Comparison of ENCODE assay signal across 13 cellular contexts in genomic region chr17:40067710-40068109, GRCh38. TPM values are rescaled to one million over a fixed set of nuclear protein-coding genes. Genes with fewer than 3 reads are reported as not detected.
DNase-seq lines count a peak whose midpoint lies in the region; ATAC-seq, FAIRE-seq and TF ChIP-seq lines count a peak whose summit lies in the region.
"Had no signal": no experiment of that assay in that cellular context is flagged by ENCODE, and none has a peak within 500 bp of the region (broad histone marks: within the 10 kb centered on the region; RNA-seq: fewer than 3 reads in every experiment).

No MANE protein-coding gene starts in this region.

- no peak overlapping the region for H3K56ac ChIP-seq in H1 (replicated peaks; ENCODE audit: insufficient read length, low read depth, low read length)

- H3K14ac ChIP-seq in H1 (ENCODE audit: insufficient read length), result no peak overlapping the region

- no peak overlapping the region for H2BK20ac ChIP-seq in H1 (ENCODE audit: low read length)

- no peaks in the 10 kb centered on the region for H3K9me2 ChIP-seq in Karpas-422 (replicated peaks; ENCODE audit: insufficient read depth, low read length)

- H3K9me3 ChIP-seq in Peyer's patch (no peaks in the 10 kb centered on the region), H1 (ENCODE audit: insufficient read depth in 2 of 2, low read depth in 1 of 2, low read length in 1 of 2) (no peaks in the 10 kb centered on the region), prostate gland (no peaks in the 10 kb centered on the region), Karpas-422 (ENCODE audit: low read length) (no peaks in the 10 kb centered on the region)

- TF ChIP-seq CTCF in C4-2B (conservative IDR thresholded peaks at IDR 0.05) (no peak), Peyer's patch (IDR thresholded peaks at IDR 0.05) (no peak), H1 (IDR thresholded peaks at IDR 0.05; ENCODE audit: control extremely low read depth in 1 of 3, insufficient read depth in 1 of 3, low read depth in 1 of 3, low read length in 3 of 3) (no peak), prostate gland (IDR thresholded peaks at IDR 0.05) (no peak)

- no peak for TF ChIP-seq RAD21 in H1 (IDR thresholded peaks at IDR 0.05 in 1 of 2, conservative IDR thresholded peaks at IDR 0.05 in 1 of 2; ENCODE audit: low read depth in 2 of 2, low read length in 2 of 2)

- no peak overlapping the region; the same call in 1 of the 2 replicates for H2BK15ac ChIP-seq in H1 (ENCODE audit: low read length)

- H4K5ac ChIP-seq in H1 (ENCODE audit: insufficient read length, low read depth, low read length), result no peak overlapping the region

- no peak for TF ChIP-seq EP300 in H1 (IDR thresholded peaks at IDR 0.05; ENCODE audit: borderline replicate concordance in 1 of 2, low read depth in 2 of 2, low read length in 2 of 2)

- H3K18ac ChIP-seq in H1 (ENCODE audit: extremely low read depth, low read length), result 0 out of 2 replicates have a peak overlapping the region, but pooled peaks have one; percentile 7

- H3K36me3 ChIP-seq in Peyer's patch (no peaks in the 10 kb centered on the region), H1 (ENCODE audit: control insufficient read depth in 2 of 4, insufficient read depth in 4 of 4, low read length in 3 of 4) (no peaks in the 10 kb centered on the region), prostate gland (no peaks in the 10 kb centered on the region), Karpas-422 (ENCODE audit: insufficient read depth, low read length) (no peaks in the 10 kb centered on the region)

- no peak overlapping the region; a peak in 1 of 4 replicates for H3K4me2 ChIP-seq in H1 (ENCODE audit: insufficient read depth in 1 of 2, low read depth in 2 of 2, low read length in 2 of 2)
- H3K4me2 ChIP-seq in Karpas-422 (ENCODE audit: low read depth, low read length, poor library complexity, severe bottlenecking), result no peak overlapping the region

- WGBS in H1 (ENCODE audit: extremely low coverage in 1 of 2, insufficient coverage in 1 of 2, insufficient read length in 1 of 2, insufficient replicate concordance in 2 of 2, low coverage in 1 of 2, low lambda C conversion rate in 2 of 2, missing lambda C conversion rate in 1 of 2), 2 experiments, result 95% methylated on average over 7 of the region's 7 CpGs; no CpG with 5 or more reads in 1 of the 2 experiments
- WGBS in prostate gland, result 97% methylated on average over 7 of the region's 7 CpGs

- H3K79me2 ChIP-seq in H1 (ENCODE audit: control insufficient read depth in 1 of 2, insufficient read depth in 2 of 2, low read length in 2 of 2) (no peaks in the 10 kb centered on the region), Karpas-422 (ENCODE audit: low read length) (no peaks in the 10 kb centered on the region)

- peak overlapping the region; percentile 75 for H3K27ac ChIP-seq in C4-2B
- peak overlapping the region; percentile 78 to 100 (median 94) for H3K27ac ChIP-seq in Peyer's patch
- H3K27ac ChIP-seq in H1 (ENCODE audit: low read depth, low read length), result no peak overlapping the region
- H3K27ac ChIP-seq in prostate gland, result peak overlapping the region; percentile 89 to 93
- no peak overlapping the region for H3K27ac ChIP-seq in Karpas-422 (ENCODE audit: low read length)

- H4K20me1 ChIP-seq in H1 (replicated peaks in 1 of 2; ENCODE audit: control insufficient read depth in 1 of 2, insufficient read depth in 2 of 2, low read length in 2 of 2) (peaks cover 0 to 9% of the 10 kb centered on the region in 2 experiments), Karpas-422 (ENCODE audit: insufficient read depth, low read depth, low read length) (0 out of 2 replicates have a peak, but pooled peaks cover 3% of the 10 kb centered on the region)

- H3K9ac ChIP-seq in H1 (replicated peaks in 1 of 4; ENCODE audit: extremely low read depth in 1 of 4, low read depth in 3 of 4, low read length in 3 of 4) (no peak overlapping the region), Karpas-422 (ENCODE audit: low read length) (no peak overlapping the region)

- H4K8ac ChIP-seq in H1 (ENCODE audit: extremely low read depth, insufficient read depth, low read length), result no peak overlapping the region

- H2AFZ ChIP-seq in H1 (ENCODE audit: low read length) (no peak overlapping the region), Karpas-422 (ENCODE audit: low read length) (no peak overlapping the region)

- POLR2A ChIA-PET in H1 (lab: Charles Lee; ENCODE audit: partially characterized antibody), result interaction anchor here (1.8 to 5.8 kb wide), 2 partner anchors 8 to 13 kb away, joined by 5 to 34 read pairs; partner anchors contain the start of gene MED24

- 0 out of 2 replicates have a peak overlapping the region, but pooled peaks have one; percentile 21 for H2BK12ac ChIP-seq in H1 (ENCODE audit: low read depth, low read length)

- H3K4ac ChIP-seq in H1 (replicated peaks; ENCODE audit: insufficient read length, low read depth, low read length), result no peak overlapping the region

- ATAC-seq in HG02610 (IDR thresholded peaks at IDR 0.05; ENCODE audit: unreplicated experiment) (no peak), HG02571 (IDR thresholded peaks at IDR 0.05; ENCODE audit: unreplicated experiment) (no peak)

- H2AK5ac ChIP-seq in H1 (ENCODE audit: low read depth, low read length), result peak overlapping the region; percentile 83; the same call in 1 of the 2 replicates

- H3K4me3 ChIP-seq in Peyer's patch (no peak overlapping the region), H1 (ENCODE audit: extremely low read depth in 1 of 4, insufficient read depth in 2 of 4, low read depth in 3 of 4, low read length in 4 of 4) (no peak overlapping the region), prostate gland (no peak overlapping the region), Karpas-422 (ENCODE audit: low read length) (no peak overlapping the region)

- H3K4me1 ChIP-seq in Peyer's patch, result peaks cover 22 to 81% (median 53%) of the 10 kb centered on the region in 4 donors
- peaks cover 33 to 69% (median 52%) of the 10 kb centered on the region in 4 experiments for H3K4me1 ChIP-seq in H1 (replicated peaks in 1 of 4; ENCODE audit: control insufficient read depth in 3 of 4, insufficient read depth in 4 of 4, low read length in 3 of 4)
- peaks cover 35% of the 10 kb centered on the region for H3K4me1 ChIP-seq in prostate gland (replicated peaks)
- H3K4me1 ChIP-seq in Karpas-422 (ENCODE audit: low read length), result peaks cover 54% of the 10 kb centered on the region

- no peak for TF ChIP-seq POLR2A in Peyer's patch (IDR thresholded peaks at IDR 0.05)
- TF ChIP-seq POLR2A in H1 (IDR thresholded peaks at IDR 0.05; ENCODE audit: control extremely low read depth in 1 of 2, low read depth in 2 of 2, low read length in 2 of 2), result no peak
- TF ChIP-seq POLR2A in prostate gland (IDR thresholded peaks at IDR 0.05), result no peak

- H3K27me3 ChIP-seq in Peyer's patch (no peaks in the 10 kb centered on the region), H1 (replicated peaks in 1 of 4; ENCODE audit: control insufficient read depth in 3 of 4, extremely low read depth in 1 of 4, insufficient read depth in 3 of 4, low read length in 3 of 4) (peaks cover 0 to 10% (median 7%) of the 10 kb centered on the region in 4 experiments; a peak in 6 of 7 replicates), prostate gland (replicated peaks; ENCODE audit: insufficient read depth) (no peaks in the 10 kb centered on the region), Karpas-422 (ENCODE audit: low read length) (0 out of 2 replicates have a peak, but pooled peaks cover 3% of the 10 kb centered on the region)

- no peak for DNase-seq in Peyer's patch
- no peak for DNase-seq in H1 (ENCODE audit: low read depth in 1 of 2, low spot score in 2 of 2)
- no peak for DNase-seq in prostate gland (ENCODE audit: low spot score)
- DNase-seq in Karpas-422, result no peak
- no peak for DNase-seq in SHP77 treated with DMSO at 0.1 percent for 48 hours (lab: John Stamatoyannopoulos, UW)
- DNase-seq: activated CD4-positive, alpha-beta T cell treated with anti-CD3 and anti-CD28 coated beads, Interleukin-2, amount 50 U/mL, for 4 hours; DMS79; effector CD4-positive, alpha-beta T cell; NK-92 treated with Interleukin-12 subunit alpha and Interleukin-12 subunit beta, amount 100 ng/mL, for 24 hours had no signal

- intact Hi-C loops in prostate gland (cut with DNase I), result no loop called here

- H2BK120ac ChIP-seq in H1 (replicated peaks; ENCODE audit: low read depth, low read length), result no peak overlapping the region

- H3K23ac ChIP-seq in H1 (ENCODE audit: insufficient read length), result no peak overlapping the region

- H4K91ac ChIP-seq in H1 (replicated peaks; ENCODE audit: insufficient read length, low read length), result peak overlapping the region; percentile 14

- H2BK5ac ChIP-seq in H1 (ENCODE audit: low read depth, low read length), result 0 out of 2 replicates have a peak overlapping the region, but pooled peaks have one; percentile 73

- peaks cover 10% of the 10 kb centered on the region for H3K23me2 ChIP-seq in H1 (ENCODE audit: low read depth, low read length)

- CTCF ChIA-PET in H1 (lab: Charles Lee; ENCODE audit: partially characterized antibody), result interaction anchor here (1.7 to 38.4 kb wide), 6 partner anchors 8 to 54 kb away, joined by 4 to 876 read pairs (median 279); partner anchors contain the start of genes MED24 and THRA

- FAIRE-seq in H1 (lab: Jason Lieb, UNC), result no peak
- FAIRE-seq: urothelium cell line had no signal

- H3K79me1 ChIP-seq in H1 (ENCODE audit: low read depth, low read length), result peaks cover 10% of the 10 kb centered on the region; the same call in 1 of the 2 replicates

RNA-seq across cellular contexts. Expression of gene THRA, which starts 4.9 kb away (rescaled TPM):
- total RNA-seq in Peyer's patch (10 to 100 TPM; 43.4 to 80.5 (median 68.5) TPM), prostate gland (10 to 100 TPM; 35.2 to 79.8 TPM)
- total RNA-seq in H1 (2021; fragmentation: NEBNext Ultra II Directional; extraction: Animal tissue kit (Norgen Biotek cat#: 25700)), result 10.2 and 11.8 TPM in 2 replicates
- 6.4 and 8.2 TPM in 2 replicates for polyA plus RNA-seq in H1 (2011; rRNA removed)
- 7.4 TPM for polyA plus RNA-seq in H1 (2011; cell fraction: cytosol; rRNA removed)
- polyA plus RNA-seq in H1 (2011; cell fraction: nucleus; rRNA removed), result 13.1 TPM
- polyA plus RNA-seq in H1 (2012, experiment 1 of 2), result 7.9 to 11.1 TPM (median 10.1 TPM) in 4 replicates
- 7.6 TPM for polyA plus RNA-seq in H1 (2012, experiment 2 of 2)
- 5.0 TPM for polyA plus RNA-seq in H1 (2013, experiment 1 of 2)
- 4.5 TPM for polyA plus RNA-seq in H1 (2013, experiment 2 of 2)
- 8.4 and 11.6 TPM in 2 replicates for polyA minus RNA-seq in H1 (2011; rRNA and poly(A)+ RNA removed)
- polyA minus RNA-seq in H1 (2011; cell fraction: cytosol; rRNA and poly(A)+ RNA removed), result 6.2 TPM
- 4.3 TPM for polyA minus RNA-seq in H1 (2011; cell fraction: nucleus; rRNA and poly(A)+ RNA removed)
- 1.7 and 2.5 TPM in 2 replicates for total RNA-seq in Karpas-422 (2014; rRNA removed; shearing (Covaris generic); ENCODE audit: low replicate concordance)

RNA-seq across cellular contexts. Expression of gene MED24, which starts 13.5 kb away (rescaled TPM):
- total RNA-seq in Peyer's patch, result 100 to 1,000 TPM in 3 of 4 donors, 10 to 100 TPM in 1; 77.9 to 176 (median 146) TPM
- 81.7 and 90.6 TPM in 2 replicates for total RNA-seq in H1 (2021; fragmentation: NEBNext Ultra II Directional; extraction: Animal tissue kit (Norgen Biotek cat#: 25700))
- polyA plus RNA-seq in H1 (2011; rRNA removed), result 92.7 and 120 TPM in 2 replicates
- polyA plus RNA-seq in H1 (2011; cell fraction: cytosol; rRNA removed), result 91.0 TPM
- polyA plus RNA-seq in H1 (2011; cell fraction: nucleus; rRNA removed), result 355 TPM
- polyA plus RNA-seq in H1 (2012, experiment 1 of 2), result 73.6 to 99.4 TPM (median 93.5 TPM) in 4 replicates
- polyA plus RNA-seq in H1 (2012, experiment 2 of 2), result 83.6 TPM
- polyA plus RNA-seq in H1 (2013, experiment 1 of 2), result 42.8 TPM
- polyA plus RNA-seq in H1 (2013, experiment 2 of 2), result 41.6 TPM
- 126 and 205 TPM in 2 replicates for polyA minus RNA-seq in H1 (2011; rRNA and poly(A)+ RNA removed)
- 93.1 TPM for polyA minus RNA-seq in H1 (2011; cell fraction: cytosol; rRNA and poly(A)+ RNA removed)
- 141 TPM for polyA minus RNA-seq in H1 (2011; cell fraction: nucleus; rRNA and poly(A)+ RNA removed)
- total RNA-seq in prostate gland, result 100 to 1,000 TPM in 1 of 2 donors, 10 to 100 TPM in 1; 55.2 to 167 TPM
- 40.8 and 50.6 TPM in 2 replicates for total RNA-seq in Karpas-422 (2014; rRNA removed; shearing (Covaris generic); ENCODE audit: low replicate concordance)

RNA-seq across cellular contexts. Expression of gene NR1D1, which starts 32.7 kb away (rescaled TPM):
- total RNA-seq in Peyer's patch (10 to 100 TPM; 13.2 to 38.8 (median 18.9) TPM), prostate gland (10 to 100 TPM; 10.7 to 35.2 TPM)
- total RNA-seq in H1 (2021; fragmentation: NEBNext Ultra II Directional; extraction: Animal tissue kit (Norgen Biotek cat#: 25700)), result 4.3 and 4.6 TPM in 2 replicates
- polyA plus RNA-seq in H1 (2011; rRNA removed), result 1.5 and 3.4 TPM in 2 replicates
- polyA plus RNA-seq in H1 (2011; cell fraction: cytosol; rRNA removed), result 0.79 TPM
- 4.7 TPM for polyA plus RNA-seq in H1 (2011; cell fraction: nucleus; rRNA removed)
- 5.4 to 7.1 TPM (median 6.1 TPM) in 4 replicates for polyA plus RNA-seq in H1 (2012, experiment 1 of 2)
- polyA plus RNA-seq in H1 (2012, experiment 2 of 2), result 6.5 TPM
- polyA plus RNA-seq in H1 (2013, experiment 1 of 2), result 3.1 TPM
- 3.0 TPM for polyA plus RNA-seq in H1 (2013, experiment 2 of 2)
- polyA minus RNA-seq in H1 (2011; rRNA and poly(A)+ RNA removed), result 1.4 and 2.9 TPM in 2 replicates
- polyA minus RNA-seq in H1 (2011; cell fraction: cytosol; rRNA and poly(A)+ RNA removed), result 2.5 TPM
- 2.7 TPM for polyA minus RNA-seq in H1 (2011; cell fraction: nucleus; rRNA and poly(A)+ RNA removed)
- 0.65 and 0.67 TPM in 2 replicates for total RNA-seq in Karpas-422 (2014; rRNA removed; shearing (Covaris generic); ENCODE audit: low replicate concordance)

RNA-seq across cellular contexts. Expression of gene CSF3, which starts 52.5 kb away (rescaled TPM):
- total RNA-seq in Peyer's patch (not detected), prostate gland (1 to 10 TPM in 1 of 2 donors, under 1 TPM in 1; 0.41 to 2.2 TPM)
- total RNA-seq in H1 (2021; fragmentation: NEBNext Ultra II Directional; extraction: Animal tissue kit (Norgen Biotek cat#: 25700)), result not detected in 2 replicates
- 0.03 TPM in 1 of 2 replicates, not detected in the other for polyA plus RNA-seq in H1 (2011; rRNA removed)
- polyA plus RNA-seq in H1 (2011; cell fraction: cytosol; rRNA removed), result 0.06 TPM
- polyA plus RNA-seq in H1 (2011; cell fraction: nucleus; rRNA removed), result not detected
- polyA plus RNA-seq in H1 (2012, experiment 1 of 2), result not detected in 4 replicates
- polyA plus RNA-seq in H1 (2012, experiment 2 of 2), result not detected
- polyA plus RNA-seq in H1 (2013, experiment 1 of 2), result not detected
- polyA plus RNA-seq in H1 (2013, experiment 2 of 2), result not detected
- not detected in 2 replicates for polyA minus RNA-seq in H1 (2011; rRNA and poly(A)+ RNA removed)
- polyA minus RNA-seq in H1 (2011; cell fraction: cytosol; rRNA and poly(A)+ RNA removed), result not detected
- not detected for polyA minus RNA-seq in H1 (2011; cell fraction: nucleus; rRNA and poly(A)+ RNA removed)
- total RNA-seq in Karpas-422 (2014; rRNA removed; shearing (Covaris generic); ENCODE audit: low replicate concordance), result not detected in 2 replicates

RNA-seq across cellular contexts. Expression of gene MSL1, which starts 54.1 kb away (rescaled TPM):
- total RNA-seq in Peyer's patch (100 to 1,000 TPM in 3 of 4 donors, 10 to 100 TPM in 1; 86.3 to 207 (median 117) TPM), prostate gland (100 to 1,000 TPM in 1 of 2 donors, 10 to 100 TPM in 1; 77.0 to 112 TPM)
- total RNA-seq in H1 (2021; fragmentation: NEBNext Ultra II Directional; extraction: Animal tissue kit (Norgen Biotek cat#: 25700)), result 66.5 and 69.2 TPM in 2 replicates
- 18.2 and 24.1 TPM in 2 replicates for polyA plus RNA-seq in H1 (2011; rRNA removed)
- polyA plus RNA-seq in H1 (2011; cell fraction: cytosol; rRNA removed), result 39.2 TPM
- 50.9 TPM for polyA plus RNA-seq in H1 (2011; cell fraction: nucleus; rRNA removed)
- 47.3 to 75.1 TPM (median 51.3 TPM) in 4 replicates for polyA plus RNA-seq in H1 (2012, experiment 1 of 2)
- 24.4 TPM for polyA plus RNA-seq in H1 (2012, experiment 2 of 2)
- 59.8 TPM for polyA plus RNA-seq in H1 (2013, experiment 1 of 2)
- polyA plus RNA-seq in H1 (2013, experiment 2 of 2), result 53.4 TPM
- 35.9 and 42.1 TPM in 2 replicates for polyA minus RNA-seq in H1 (2011; rRNA and poly(A)+ RNA removed)
- 35.1 TPM for polyA minus RNA-seq in H1 (2011; cell fraction: cytosol; rRNA and poly(A)+ RNA removed)
- 36.6 TPM for polyA minus RNA-seq in H1 (2011; cell fraction: nucleus; rRNA and poly(A)+ RNA removed)
- 48.6 and 53.2 TPM in 2 replicates for total RNA-seq in Karpas-422 (2014; rRNA removed; shearing (Covaris generic); ENCODE audit: low replicate concordance)

Comparison
In these comparisons a context has a peak if more than half of its experiments do, and no peak if none do; other contexts are left out.
1. H3K27ac ChIP-seq: peak in C4-2B (single experiment), Peyer's patch (4 of 4) and prostate gland (2 of 2); none in H1 (single experiment) and Karpas-422 (single experiment).